In genomic region chr9:133251773-133252172, GRCh38 we compare ENCODE assay signal across 1 cellular context.
TF ChIP-seq lines count a peak whose summit lies in the region.

No MANE protein-coding gene starts in this region.

TF ChIP-seq in K562, 482 proteins besides CTCF, POLR2A, EP300 and RAD21:
- TF ChIP-seq HOXB6 (CRISPR knock-in tag; IDR thresholded peaks at IDR 0.05; ENCODE audit: borderline replicate concordance) (no peak), POLR2G (IDR thresholded peaks at IDR 0.05; ENCODE audit: low read depth, low read length) (peak; percentile 54), PHF8 (IDR thresholded peaks at IDR 0.05; ENCODE audit: borderline replicate concordance, low read length) (no peak)
